Comparison of ENCODE assay signal across 1 cellular context in the genomic region with DNA sequence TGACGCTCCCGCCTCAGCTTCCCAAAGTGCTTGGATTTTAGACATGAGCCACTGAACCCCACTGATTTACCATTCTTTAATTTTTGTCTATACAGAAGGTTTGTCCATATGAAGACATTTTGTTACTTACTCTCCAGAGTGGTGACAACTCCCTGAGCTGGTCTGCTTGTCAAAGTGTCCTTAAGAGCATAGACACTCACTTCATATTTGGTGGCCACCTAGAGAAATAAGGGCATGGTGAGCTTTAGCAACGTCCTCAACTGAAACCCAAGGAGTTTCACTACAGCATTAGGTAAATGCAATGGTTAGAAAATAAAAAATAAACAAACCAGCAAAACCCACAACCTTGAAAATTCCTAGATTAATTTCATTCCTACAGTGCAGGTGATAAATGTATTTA.
TF ChIP-seq lines count a peak whose summit lies in the region.

No MANE protein-coding gene starts in this region.

TF ChIP-seq in HepG2, 621 proteins besides CTCF, POLR2A, EP300 and RAD21:
- no peak for TF ChIP-seq ZNF556 (CRISPR knock-in tag; IDR thresholded peaks at IDR 0.05; ENCODE audit: borderline replicate concordance)
- TF ChIP-seq RBM22 (optimal IDR thresholded peaks at IDR 0.05; ENCODE audit: low read length): peak; percentile 93
- TF ChIP-seq MAFK (conservative IDR thresholded peaks at IDR 0.05 in 1 of 2, IDR thresholded peaks at IDR 0.05 in 1 of 2; ENCODE audit: low read length in 2 of 2): no peak
- TF ChIP-seq AGO2 (optimal IDR thresholded peaks at IDR 0.05; ENCODE audit: low read depth, low read length): peak; percentile 5
- peak; percentile 58; the same call in 1 of the 2 replicates for TF ChIP-seq POLR2AphosphoS2 (IDR thresholded peaks at IDR 0.05; ENCODE audit: low read depth, low read length)
- TF ChIP-seq ARID2 (CRISPR knock-in tag; IDR thresholded peaks at IDR 0.05; ENCODE audit: borderline replicate concordance): no peak
- TF ChIP-seq, protein P1, sequence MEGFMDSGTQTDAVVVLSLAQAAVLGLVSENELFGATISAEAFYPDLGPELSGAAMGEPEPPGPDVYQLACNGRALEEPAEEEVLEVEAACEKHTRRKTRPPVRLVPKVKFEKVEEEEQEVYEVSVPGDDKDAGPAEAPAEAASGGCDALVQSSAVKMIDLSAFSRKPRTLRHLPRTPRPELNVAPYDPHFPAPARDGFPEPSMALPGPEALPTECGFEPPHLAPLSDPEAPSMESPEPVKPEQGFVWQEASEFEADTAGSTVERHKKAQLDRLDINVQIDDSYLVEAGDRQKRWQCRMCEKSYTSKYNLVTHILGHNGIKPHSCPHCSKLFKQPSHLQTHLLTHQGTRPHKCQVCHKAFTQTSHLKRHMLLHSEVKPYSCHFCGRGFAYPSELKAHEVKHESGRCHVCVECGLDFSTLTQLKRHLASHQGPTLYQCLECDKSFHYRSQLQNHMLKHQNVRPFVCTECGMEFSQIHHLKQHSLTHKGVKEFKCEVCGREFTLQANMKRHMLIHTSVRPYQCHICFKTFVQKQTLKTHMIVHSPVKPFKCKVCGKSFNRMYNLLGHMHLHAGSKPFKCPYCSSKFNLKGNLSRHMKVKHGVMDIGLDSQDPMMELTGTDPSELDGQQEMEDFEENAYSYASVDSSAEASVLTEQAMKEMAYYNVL (CRISPR knock-in tag; IDR thresholded peaks at IDR 0.05; ENCODE audit: borderline replicate concordance): no peak
TF ChIP-seq in HepG2: peak in this region for 3.
